Comparison of ENCODE assay signal across 22 cellular contexts in genomic region chr2:23691106-23691470, GRCh38.
DNase-seq lines count a peak whose midpoint lies in the region; ATAC-seq and TF ChIP-seq lines count a peak whose summit lies in the region.
"Had no signal": no experiment of that assay in that cellular context is flagged by ENCODE, and none has a peak within 500 bp of the region (broad histone marks: within the 10 kb centered on the region; RNA-seq: fewer than 3 reads in every experiment).

No MANE protein-coding gene starts in this region.

- CTCF ChIA-PET in RWPE1 (lab: Yijun Ruan, JAX), result no interaction called here

- intact Hi-C loops in left ventricle myocardium inferior (cut with micrococcal nuclease), result no loop called here
- intact Hi-C loops in heart right ventricle (cut with DNase I), result no loop called here
- intact Hi-C loops in mucosa of descending colon (cut with DNase I, micrococcal nuclease), result no loop called here
- intact Hi-C loops in sciatic nerve (cut with DNase I), result no loop called here

- H3K4me1 ChIP-seq in left ventricle myocardium inferior (no peaks in the 10 kb centered on the region), heart right ventricle (no peaks in the 10 kb centered on the region), mucosa of descending colon (ENCODE audit: low read depth) (no peaks in the 10 kb centered on the region)

- DNase-seq in left ventricle myocardium inferior (no peak), heart right ventricle (no peak), RWPE1 (ENCODE audit: low spot score) (no peak), mucosa of descending colon (peak in 2 of 3 donors; percentile 11 to 29), sciatic nerve (ENCODE audit: low spot score) (peak; percentile 45), middle frontal gyrus (ENCODE audit: extremely low spot score, low spot score) (no peak), DMS53 treated with DMSO at 0.1 percent for 48 hours (lab: John Stamatoyannopoulos, UW; ENCODE audit: unreplicated experiment) (no peak), AML-193 (lab: John Stamatoyannopoulos, UW) (no peak)
- DNase-seq: 8988T; ACHN; Calu3; DND-41; Kasumi-1; NCI-H1092 treated with DMSO at 0.1 percent for 48 hours; NCI-H1436; NCI-H187; NCI-H524; NCI-H82; NK-92 treated with Interleukin-12 subunit alpha and Interleukin-12 subunit beta, amount 100 ng/mL, for 24 hours; RPMI8226; SIG-M5 had no signal

- WGBS in heart right ventricle, 2 donors, result 86 to 90% methylated on average over 10 of the region's 10 CpGs

- H3K4me3 ChIP-seq in left ventricle myocardium inferior (no peak overlapping the region), heart right ventricle (no peak overlapping the region), mucosa of descending colon (no peak overlapping the region)
- H3K4me3 ChIP-seq: SK-N-MC had no signal

- peaks cover 2% of the 10 kb centered on the region for H3K27me3 ChIP-seq in left ventricle myocardium inferior (ENCODE audit: low read depth)
- H3K27me3 ChIP-seq in heart right ventricle, result peaks cover 0 to 1% (median 0%) of the 10 kb centered on the region in 7 donors

- no peak for TF ChIP-seq CTCF in left ventricle myocardium inferior (IDR thresholded peaks at IDR 0.05; ENCODE audit: borderline replicate concordance)
- no peak for TF ChIP-seq CTCF in heart right ventricle (IDR thresholded peaks at IDR 0.05)
- TF ChIP-seq CTCF in RWPE1 (conservative IDR thresholded peaks at IDR 0.05; ENCODE audit: low read depth), result no peak
- TF ChIP-seq CTCF in mucosa of descending colon (IDR thresholded peaks at IDR 0.05), result no peak

- H3K9me3 ChIP-seq in left ventricle myocardium inferior (replicated peaks), result no peaks in the 10 kb centered on the region
- H3K9me3 ChIP-seq in heart right ventricle, result no peaks in the 10 kb centered on the region
- no peaks in the 10 kb centered on the region for H3K9me3 ChIP-seq in mucosa of descending colon

- H3K36me3 ChIP-seq in left ventricle myocardium inferior (peaks cover 1% of the 10 kb centered on the region), heart right ventricle (peaks cover 0 to 16% (median 0%) of the 10 kb centered on the region in 9 donors), mucosa of descending colon (ENCODE audit: low read depth) (no peaks in the 10 kb centered on the region)

- H3K27ac ChIP-seq in left ventricle myocardium inferior (replicated peaks) (peak overlapping the region; percentile 54), heart right ventricle (no peak overlapping the region), RWPE1 (0 out of 2 replicates have a peak overlapping the region, but pooled peaks have one; percentile 6)
- H3K27ac ChIP-seq: SK-N-MC had no signal

- ATAC-seq in heart right ventricle (no peak), mucosa of descending colon (no peak), sciatic nerve (no peak)

- POLR2A ChIA-PET in RWPE1 (lab: Yijun Ruan, JAX; ENCODE audit: low non-redundant PET), result no interaction called here

Comparison
In these comparisons a context has a peak if more than half of its experiments do, and no peak if none do; other contexts are left out.
1. H3K27ac ChIP-seq: peak in left ventricle myocardium inferior (single experiment) and RWPE1 (single experiment); none in heart right ventricle (0 of 10).
2. DNase-seq: peak in mucosa of descending colon (2 of 3) and sciatic nerve (single experiment); none in left ventricle myocardium inferior (single experiment), heart right ventricle (0 of 2), RWPE1 (single experiment), middle frontal gyrus (single experiment), DMS53 treated with DMSO at 0.1 percent for 48 hours (single experiment) and AML-193 (0 of 2).